ENCODE assay signal across 20 cellular contexts in genomic region chr2:203789613-203790012, GRCh38.
DNase-seq lines count a peak whose midpoint lies in the region; TF ChIP-seq lines count a peak whose summit lies in the region.
"Had no signal": no experiment of that assay in that cellular context is flagged by ENCODE, and none has a peak within 500 bp of the region (broad histone marks: within the 10 kb centered on the region; RNA-seq: fewer than 3 reads in every experiment).

No MANE protein-coding gene starts in this region.

- H3K27ac Mint-ChIP-seq in MCF 10A (ENCODE audit: low read depth, unreplicated experiment) = peak overlapping the region; percentile 26
- H3K27ac Mint-ChIP-seq in dendritic cell treated with granulocyte-macrophage colony-stimulating factor and Interleukin-4, amounts not matched to agents 40 ng/mL and 50 ng/mL, for 4 days = peak overlapping the region; percentile 56
- H3K27ac Mint-ChIP-seq: HFFc6 had no signal

- TF ChIP-seq CTCF in MCF 10A (IDR thresholded peaks at IDR 0.05; ENCODE audit: unreplicated experiment) (no peak), breast epithelium (IDR thresholded peaks at IDR 0.05) (no peak), tibial artery (IDR thresholded peaks at IDR 0.05) (no peak)

- peak overlapping the region; percentile 77 for H3K9ac ChIP-seq in skeletal muscle satellite cell (ENCODE audit: low read depth, low read length)

- H3K27me3 ChIP-seq in breast epithelium = no peaks in the 10 kb centered on the region
- no peaks in the 10 kb centered on the region for H3K27me3 ChIP-seq in skeletal muscle satellite cell (ENCODE audit: control insufficient read depth, insufficient read depth, low read length)
- no peaks in the 10 kb centered on the region for H3K27me3 ChIP-seq in tibial artery

- intact Hi-C loops in MCF 10A (cut with micrococcal nuclease) (no loop called here), breast epithelium (cut with DNase I; ENCODE audit: low total_unique reads) (no loop called here), tibial artery (cut with DNase I; ENCODE audit: low total_unique reads) (no loop called here)
- intact Hi-C loops in dendritic cell treated with granulocyte-macrophage colony-stimulating factor and Interleukin-4, amounts not matched to agents 40 ng/mL and 50 ng/mL, for 4 days (cut with micrococcal nuclease) = loop anchor here (5.0 kb wide), 1 partner anchor 132 kb away; no protein-coding TSS in a partner anchor

- CTCF ChIA-PET in MCF 10A (lab: Yijun Ruan, JAX) = interaction anchor here (0.6 to 1.0 kb wide), 2 partner anchors 361 to 689 kb away, joined by 3 to 5 read pairs; no protein-coding TSS in a partner anchor

- H3K4me3 ChIP-seq in breast epithelium (no peak overlapping the region), skeletal muscle satellite cell (ENCODE audit: low read length) (no peak overlapping the region), tibial artery (no peak overlapping the region)
- H3K4me3 ChIP-seq: GM12878, K562 had no signal

- POLR2A ChIA-PET in MCF 10A (lab: Yijun Ruan, JAX) = interaction anchor here (0.6 to 1.3 kb wide), 2 partner anchors 17 to 37 kb away, joined by 3 to 4 read pairs; no protein-coding TSS in a partner anchor

- no peaks in the 10 kb centered on the region for H3K36me3 Mint-ChIP-seq in MCF 10A (ENCODE audit: insufficient read depth, unreplicated experiment)
- H3K36me3 Mint-ChIP-seq in dendritic cell treated with granulocyte-macrophage colony-stimulating factor and Interleukin-4, amounts not matched to agents 40 ng/mL and 50 ng/mL, for 4 days (ENCODE audit: low read depth) = no peaks in the 10 kb centered on the region
- H3K36me3 Mint-ChIP-seq: CD4-positive, alpha-beta memory T cell had no signal

- H3K9me3 Mint-ChIP-seq in MCF 10A (ENCODE audit: unreplicated experiment) = no peaks in the 10 kb centered on the region
- no peaks in the 10 kb centered on the region for H3K9me3 Mint-ChIP-seq in dendritic cell treated with granulocyte-macrophage colony-stimulating factor and Interleukin-4, amounts not matched to agents 40 ng/mL and 50 ng/mL, for 4 days
- H3K9me3 Mint-ChIP-seq: CD4-positive, alpha-beta memory T cell; HFFc6 had no signal

- peaks cover 7% of the 10 kb centered on the region for H3K4me1 Mint-ChIP-seq in MCF 10A (ENCODE audit: insufficient read depth, unreplicated experiment)
- peaks cover 50% of the 10 kb centered on the region for H3K4me1 Mint-ChIP-seq in dendritic cell treated with granulocyte-macrophage colony-stimulating factor and Interleukin-4, amounts not matched to agents 40 ng/mL and 50 ng/mL, for 4 days (ENCODE audit: low read depth)

- H3K4me1 ChIP-seq in breast epithelium (no peaks in the 10 kb centered on the region), skeletal muscle satellite cell (ENCODE audit: control insufficient read depth, insufficient read depth, low read length) (peaks cover 43% of the 10 kb centered on the region), tibial artery (peaks cover 0 to 9% (median 0%) of the 10 kb centered on the region in 4 donors)

- no peak overlapping the region for H3K4me3 Mint-ChIP-seq in MCF 10A (ENCODE audit: unreplicated experiment)
- H3K4me3 Mint-ChIP-seq in dendritic cell treated with granulocyte-macrophage colony-stimulating factor and Interleukin-4, amounts not matched to agents 40 ng/mL and 50 ng/mL, for 4 days = no peak overlapping the region
- H3K4me3 Mint-ChIP-seq: CD4-positive, alpha-beta memory T cell; HFFc6 had no signal

- no TSS peak for BruUV-seq in MCF 10A (replicated peaks; lab: Mats Ljungman, UMichigan)

- H3K27ac ChIP-seq in breast epithelium (peak overlapping the region in 1 of 2 donors; percentile 38), tibial artery (no peak overlapping the region)

- no peaks in the 10 kb centered on the region for H3K27me3 Mint-ChIP-seq in MCF 10A (ENCODE audit: insufficient read depth, unreplicated experiment)
- peaks cover 2% of the 10 kb centered on the region for H3K27me3 Mint-ChIP-seq in dendritic cell treated with granulocyte-macrophage colony-stimulating factor and Interleukin-4, amounts not matched to agents 40 ng/mL and 50 ng/mL, for 4 days

- H3K4me2 ChIP-seq in skeletal muscle satellite cell (ENCODE audit: low read length) = peak overlapping the region; percentile 17

- no peak for TF ChIP-seq POLR2A in breast epithelium (IDR thresholded peaks at IDR 0.05)

- H3K36me3 ChIP-seq in breast epithelium (no peaks in the 10 kb centered on the region), skeletal muscle satellite cell (ENCODE audit: insufficient read depth, low read length) (no peaks in the 10 kb centered on the region), tibial artery (no peaks in the 10 kb centered on the region)

- DNase-seq in MCF 10A (ENCODE audit: unreplicated experiment) (no peak), breast epithelium (ENCODE audit: low spot score in 2 of 2) (no peak), lung microvascular endothelial cell (ENCODE audit: low read depth in 2 of 2) (peak; percentile 31 to 73), tibial artery (no peak)
- DNase-seq in stimulated activated CD4-positive, alpha-beta T cell treated with anti-CD3 and anti-CD28 coated beads, Interleukin-4, amount 100 ng/mL, for 24 hours = no peak
- DNase-seq in stimulated activated CD4-positive, alpha-beta T cell treated with anti-CD3 and anti-CD28 coated beads, Interleukin-2, amount 100 ng/mL, for 48 hours = no peak
- DNase-seq: Calu3; CD4-positive, alpha-beta memory T cell; DMS53; HFFc6; NCI-H1694 treated with DMSO at 0.1 percent for 48 hours; NCI-H2107; NCI-H510A; PC-3; RPMI8226; SIG-M5 had no signal

- H3K9me3 ChIP-seq in breast epithelium (no peaks in the 10 kb centered on the region), skeletal muscle satellite cell (replicated peaks; ENCODE audit: low read length) (no peaks in the 10 kb centered on the region), tibial artery (no peaks in the 10 kb centered on the region)

Comparison
In these comparisons a context has a peak if more than half of its experiments do, and no peak if none do; other contexts are left out.
1. DNase-seq: peak in lung microvascular endothelial cell (2 of 2); none in MCF 10A (single experiment), breast epithelium (0 of 2), stimulated activated CD4-positive, alpha-beta T cell treated with anti-CD3 and anti-CD28 coated beads, Interleukin-4, amount 100 ng/mL, for 24 hours (single experiment), stimulated activated CD4-positive, alpha-beta T cell treated with anti-CD3 and anti-CD28 coated beads, Interleukin-2, amount 100 ng/mL, for 48 hours (0 of 2) and tibial artery (0 of 2).